1 cellular context compared by ENCODE assay signal in genomic region chr5:120538149-120538548, GRCh38.
TF ChIP-seq lines count a peak whose summit lies in the region.

No MANE protein-coding gene starts in this region.

TF ChIP-seq in GM23338, 12 proteins besides CTCF, POLR2A, EP300 and RAD21 (continued from another document):
- no peak for TF ChIP-seq ZNF462 (CRISPR knock-in tag; IDR thresholded peaks at IDR 0.05)
- TF ChIP-seq REST (IDR thresholded peaks at IDR 0.05; ENCODE audit: unreplicated experiment), result no peak
- TF ChIP-seq EZH2 (IDR thresholded peaks at IDR 0.05; ENCODE audit: low read depth, unreplicated experiment), result no peak
